In the genomic region with DNA sequence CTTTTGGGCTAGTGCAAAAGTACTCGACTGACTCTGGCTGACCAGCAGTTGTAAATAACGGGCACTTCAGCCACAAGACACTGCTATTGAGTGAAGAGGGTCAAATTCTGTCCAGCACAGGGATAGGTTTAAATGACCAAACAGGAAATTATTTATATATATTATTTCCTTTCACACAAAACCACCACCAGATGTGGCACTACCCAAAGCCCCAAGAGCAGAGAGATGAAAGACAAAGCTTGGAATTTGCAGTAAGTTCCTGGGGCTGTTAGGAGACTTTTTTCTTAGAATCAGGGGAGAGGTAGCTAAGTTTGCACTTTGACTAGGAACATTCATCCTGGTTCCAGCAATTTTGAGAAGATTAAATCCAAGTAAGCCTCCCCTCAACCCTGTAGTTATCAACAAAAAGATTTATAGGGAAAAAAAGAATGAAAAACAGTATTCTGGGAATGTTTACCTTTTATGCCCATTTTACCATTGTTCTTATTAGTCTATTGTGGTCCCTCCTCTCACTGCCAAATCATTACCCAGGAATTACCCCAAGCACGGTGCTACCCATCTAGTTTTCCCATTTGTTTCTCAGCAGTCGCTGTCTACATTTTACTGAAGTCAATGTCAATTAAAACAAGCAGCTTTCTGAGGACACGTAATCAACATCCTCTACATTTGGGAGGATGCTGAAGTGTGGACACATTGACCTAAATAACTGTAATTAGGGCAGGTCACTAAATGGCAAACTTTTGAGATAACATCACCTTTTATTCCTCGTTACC, we compare ENCODE assay signal across 13 cellular contexts. TPM values are rescaled to one million over a fixed set of nuclear protein-coding genes. Genes with fewer than 3 reads are reported as not detected.
A peak's percentile ranks its signal among the peaks of the same experiment; 100 is the strongest.
DNase-seq lines count a peak whose midpoint lies in the region; ATAC-seq and TF ChIP-seq lines count a peak whose summit lies in the region.
"Had no signal": no experiment of that assay in that cellular context is flagged by ENCODE, and none has a peak within 500 bp of the region (broad histone marks: within the 10 kb centered on the region; RNA-seq: fewer than 3 reads in every experiment).

No MANE protein-coding gene starts in this region.

- H3K9ac ChIP-seq in Karpas-422 (ENCODE audit: low read length) = no peak overlapping the region

- H3K27ac ChIP-seq in DOHH2 (ENCODE audit: low read depth, low read length) (peak overlapping the region; percentile 89), Karpas-422 (ENCODE audit: low read length) (peak overlapping the region; percentile 96)
- H3K27ac ChIP-seq: left ventricle myocardium inferior, suprapubic skin had no signal

- peaks cover 55% of the 10 kb centered on the region for H3K4me1 Mint-ChIP-seq in activated naive CD8-positive, alpha-beta T cell treated with anti-CD3 and anti-CD28 coated beads, Interleukin-2, amount 10 ng/mL, durations not matched to agents 7 days and 5 days
- H3K4me1 Mint-ChIP-seq in natural killer cell = peaks cover 68 to 77% of the 10 kb centered on the region in 2 donors

- H3K9me3 Mint-ChIP-seq in activated naive CD8-positive, alpha-beta T cell treated with anti-CD3 and anti-CD28 coated beads, Interleukin-2, amount 10 ng/mL, durations not matched to agents 7 days and 5 days = no peaks in the 10 kb centered on the region
- H3K9me3 Mint-ChIP-seq in natural killer cell = no peaks in the 10 kb centered on the region

- no peaks in the 10 kb centered on the region for H3K27me3 ChIP-seq in DOHH2 (ENCODE audit: control insufficient read depth, low read length)
- H3K27me3 ChIP-seq in Karpas-422 (ENCODE audit: low read length) = no peaks in the 10 kb centered on the region

- peaks cover 54% of the 10 kb centered on the region for H3F3A ChIP-seq in DOHH2 (ENCODE audit: control insufficient read depth, insufficient read depth)

- H2AFZ ChIP-seq in Karpas-422 (ENCODE audit: low read length) = no peak overlapping the region

- TF ChIP-seq CTCF in DOHH2 (IDR thresholded peaks at IDR 0.05; ENCODE audit: low read depth, low read length, poor library complexity, severe bottlenecking) = no peak
- no peak for TF ChIP-seq CTCF in natural killer cell (IDR thresholded peaks at IDR 0.05)

- POLR2A ChIA-PET in activated naive CD8-positive, alpha-beta T cell treated with anti-CD3 and anti-CD28 coated beads, Interleukin-2, amount 10 ng/mL, durations not matched to agents 7 days and 5 days (lab: Charles Lee) = interaction anchor here (0.7 to 2.5 kb wide), 4 partner anchors 10 to 50 kb away, joined by 3 to 7 read pairs (median 4); no protein-coding TSS in a partner anchor

- peak overlapping the region; percentile 49 for H3K4me3 ChIP-seq in DOHH2 (ENCODE audit: low read length)
- H3K4me3 ChIP-seq in Karpas-422 (ENCODE audit: low read length) = no peak overlapping the region
- H3K4me3 ChIP-seq: left ventricle myocardium inferior, suprapubic skin had no signal

- DNase-seq in Karpas-422 = peak; percentile 39
- no peak for DNase-seq in activated naive CD8-positive, alpha-beta T cell treated with anti-CD3 and anti-CD28 coated beads, Interleukin-2, amount 10 ng/mL, durations not matched to agents 7 days and 5 days
- no peak for DNase-seq in natural killer cell
- no peak for DNase-seq in NOMO-1 treated with DMSO at 0.1 percent for 48 hours (lab: John Stamatoyannopoulos, UW; ENCODE audit: unreplicated experiment)
- DNase-seq: hypothalamus, left ventricle myocardium inferior, NCI-H2171, posterior cingulate gyrus had no signal

- peak overlapping the region; percentile 61 for H3K27ac Mint-ChIP-seq in activated naive CD8-positive, alpha-beta T cell treated with anti-CD3 and anti-CD28 coated beads, Interleukin-2, amount 10 ng/mL, durations not matched to agents 7 days and 5 days
- H3K27ac Mint-ChIP-seq in natural killer cell = peak overlapping the region; percentile 84 to 88

- no peaks in the 10 kb centered on the region for H4K20me1 ChIP-seq in DOHH2 (ENCODE audit: control insufficient read depth, insufficient read depth, low read depth, low read length)
- no peaks in the 10 kb centered on the region for H4K20me1 ChIP-seq in Karpas-422 (ENCODE audit: insufficient read depth, low read depth, low read length)

- intact Hi-C loops in natural killer cell (cut with micrococcal nuclease) = no loop called here

- ATAC-seq in activated naive CD8-positive, alpha-beta T cell treated with anti-CD3 and anti-CD28 coated beads, Interleukin-2, amount 10 ng/mL, durations not matched to agents 7 days and 5 days (ENCODE audit: low read depth) = no peak
- ATAC-seq in natural killer cell (peak in 2 of 3 donors; percentile 27 to 37), HG02798 (IDR thresholded peaks at IDR 0.05; ENCODE audit: poor library complexity, unreplicated experiment) (no peak), GM21367 (IDR thresholded peaks at IDR 0.05; ENCODE audit: unreplicated experiment) (no peak)

- H3K4me2 ChIP-seq in DOHH2 (ENCODE audit: low read length) (peak overlapping the region; percentile 94), Karpas-422 (ENCODE audit: low read depth, low read length, poor library complexity, severe bottlenecking) (no peak overlapping the region)

- no peaks in the 10 kb centered on the region for H3K27me3 Mint-ChIP-seq in activated naive CD8-positive, alpha-beta T cell treated with anti-CD3 and anti-CD28 coated beads, Interleukin-2, amount 10 ng/mL, durations not matched to agents 7 days and 5 days
- no peaks in the 10 kb centered on the region for H3K27me3 Mint-ChIP-seq in natural killer cell (ENCODE audit: low read depth in 2 of 2)

- H3K79me2 ChIP-seq in DOHH2 (ENCODE audit: control insufficient read depth, low read length) (peaks cover 98% of the 10 kb centered on the region), Karpas-422 (ENCODE audit: low read length) (peaks cover 73% of the 10 kb centered on the region)

- peaks cover 25% of the 10 kb centered on the region for H3K36me3 Mint-ChIP-seq in activated naive CD8-positive, alpha-beta T cell treated with anti-CD3 and anti-CD28 coated beads, Interleukin-2, amount 10 ng/mL, durations not matched to agents 7 days and 5 days
- H3K36me3 Mint-ChIP-seq in natural killer cell = no peaks in the 10 kb centered on the region

- peaks cover 97% of the 10 kb centered on the region for H3K36me3 ChIP-seq in DOHH2 (ENCODE audit: control insufficient read depth, low read length)
- H3K36me3 ChIP-seq in Karpas-422 (ENCODE audit: insufficient read depth, low read length) = peaks cover 57% of the 10 kb centered on the region
- H3K36me3 ChIP-seq: left ventricle myocardium inferior, suprapubic skin had no signal

- H3K9me3 ChIP-seq in DOHH2 (ENCODE audit: control insufficient read depth, insufficient read depth, low read length) (no peaks in the 10 kb centered on the region), Karpas-422 (ENCODE audit: low read length) (no peaks in the 10 kb centered on the region)
- H3K9me3 ChIP-seq: left ventricle myocardium inferior, suprapubic skin had no signal

- H3K9me2 ChIP-seq in DOHH2 (replicated peaks; ENCODE audit: control insufficient read depth, low read length) (no peaks in the 10 kb centered on the region), Karpas-422 (replicated peaks; ENCODE audit: insufficient read depth, low read length) (no peaks in the 10 kb centered on the region)

- H3K4me3 Mint-ChIP-seq in activated naive CD8-positive, alpha-beta T cell treated with anti-CD3 and anti-CD28 coated beads, Interleukin-2, amount 10 ng/mL, durations not matched to agents 7 days and 5 days = peak overlapping the region; percentile 67
- H3K4me3 Mint-ChIP-seq in natural killer cell = peak overlapping the region; percentile 79

- H3K4me1 ChIP-seq in DOHH2 (ENCODE audit: control insufficient read depth, low read length) (peaks cover 100% of the 10 kb centered on the region), Karpas-422 (ENCODE audit: low read length) (peaks cover 67% of the 10 kb centered on the region)

RNA-seq across cellular contexts. Expression of gene GRB7, which starts 43.5 kb away (rescaled TPM):
- total RNA-seq in Karpas-422 (2014; rRNA removed; shearing (Covaris generic); ENCODE audit: low replicate concordance) = 0.18 and 1.5 TPM in 2 replicates
- total RNA-seq in activated naive CD8-positive, alpha-beta T cell treated with anti-CD3 and anti-CD28 coated beads, Interleukin-2, amount 10 ng/mL, durations not matched to agents 7 days and 5 days = under 1 TPM; 0.37 to 0.61 TPM
- under 1 TPM in 1 of 3 donors, not detected in 2; 0.27 TPM for total RNA-seq in natural killer cell
- total RNA-seq: HT1080 had no signal

RNA-seq across cellular contexts. Expression of gene MIEN1, which starts 50.9 kb away (rescaled TPM):
- 77.8 and 78.6 TPM in 2 replicates for total RNA-seq in Karpas-422 (2014; rRNA removed; shearing (Covaris generic); ENCODE audit: low replicate concordance)
- total RNA-seq in activated naive CD8-positive, alpha-beta T cell treated with anti-CD3 and anti-CD28 coated beads, Interleukin-2, amount 10 ng/mL, durations not matched to agents 7 days and 5 days = 10 to 100 TPM; 38.1 to 38.6 TPM
- 10 to 100 TPM; 48.8 to 55.2 (median 51.6) TPM for total RNA-seq in natural killer cell

Comparison
In these comparisons a context has a peak if more than half of its experiments do, and no peak if none do; other contexts are left out.
1. ATAC-seq: peak in natural killer cell (2 of 3); none in activated naive CD8-positive, alpha-beta T cell treated with anti-CD3 and anti-CD28 coated beads, Interleukin-2, amount 10 ng/mL, durations not matched to agents 7 days and 5 days (single experiment), HG02798 (single experiment) and GM21367 (single experiment).